Comparison of ENCODE assay signal across 1 cellular context in the genomic region with DNA sequence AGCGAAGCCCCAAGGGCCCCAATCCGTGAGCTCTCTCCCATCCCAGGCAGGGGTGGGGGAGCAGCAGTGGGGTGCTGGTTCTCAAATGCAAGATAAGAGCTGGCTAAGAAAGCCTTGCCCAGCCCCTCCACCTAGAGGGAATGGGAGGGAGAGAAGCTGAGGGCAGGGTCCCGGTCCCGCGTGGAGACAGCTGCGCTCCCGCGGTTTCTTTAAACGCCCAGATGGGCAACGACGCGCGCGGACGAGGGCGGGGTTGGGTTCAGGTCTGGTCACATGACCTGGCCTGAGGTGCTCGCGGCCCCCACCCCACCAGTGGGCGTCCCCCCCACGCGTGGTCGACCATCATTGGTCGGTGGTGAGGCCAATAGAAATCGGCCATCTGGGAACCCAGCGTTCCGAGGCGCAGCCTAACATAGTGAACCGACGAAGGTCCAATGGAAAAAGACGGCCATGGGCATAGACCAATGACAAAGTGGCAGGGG.
TF ChIP-seq lines count a peak whose summit lies in the region.

No MANE protein-coding gene starts in this region.

TF ChIP-seq in HepG2, 621 proteins besides CTCF, POLR2A, EP300 and RAD21 (continued from another document and continues in another):
- TF ChIP-seq, protein P1, sequence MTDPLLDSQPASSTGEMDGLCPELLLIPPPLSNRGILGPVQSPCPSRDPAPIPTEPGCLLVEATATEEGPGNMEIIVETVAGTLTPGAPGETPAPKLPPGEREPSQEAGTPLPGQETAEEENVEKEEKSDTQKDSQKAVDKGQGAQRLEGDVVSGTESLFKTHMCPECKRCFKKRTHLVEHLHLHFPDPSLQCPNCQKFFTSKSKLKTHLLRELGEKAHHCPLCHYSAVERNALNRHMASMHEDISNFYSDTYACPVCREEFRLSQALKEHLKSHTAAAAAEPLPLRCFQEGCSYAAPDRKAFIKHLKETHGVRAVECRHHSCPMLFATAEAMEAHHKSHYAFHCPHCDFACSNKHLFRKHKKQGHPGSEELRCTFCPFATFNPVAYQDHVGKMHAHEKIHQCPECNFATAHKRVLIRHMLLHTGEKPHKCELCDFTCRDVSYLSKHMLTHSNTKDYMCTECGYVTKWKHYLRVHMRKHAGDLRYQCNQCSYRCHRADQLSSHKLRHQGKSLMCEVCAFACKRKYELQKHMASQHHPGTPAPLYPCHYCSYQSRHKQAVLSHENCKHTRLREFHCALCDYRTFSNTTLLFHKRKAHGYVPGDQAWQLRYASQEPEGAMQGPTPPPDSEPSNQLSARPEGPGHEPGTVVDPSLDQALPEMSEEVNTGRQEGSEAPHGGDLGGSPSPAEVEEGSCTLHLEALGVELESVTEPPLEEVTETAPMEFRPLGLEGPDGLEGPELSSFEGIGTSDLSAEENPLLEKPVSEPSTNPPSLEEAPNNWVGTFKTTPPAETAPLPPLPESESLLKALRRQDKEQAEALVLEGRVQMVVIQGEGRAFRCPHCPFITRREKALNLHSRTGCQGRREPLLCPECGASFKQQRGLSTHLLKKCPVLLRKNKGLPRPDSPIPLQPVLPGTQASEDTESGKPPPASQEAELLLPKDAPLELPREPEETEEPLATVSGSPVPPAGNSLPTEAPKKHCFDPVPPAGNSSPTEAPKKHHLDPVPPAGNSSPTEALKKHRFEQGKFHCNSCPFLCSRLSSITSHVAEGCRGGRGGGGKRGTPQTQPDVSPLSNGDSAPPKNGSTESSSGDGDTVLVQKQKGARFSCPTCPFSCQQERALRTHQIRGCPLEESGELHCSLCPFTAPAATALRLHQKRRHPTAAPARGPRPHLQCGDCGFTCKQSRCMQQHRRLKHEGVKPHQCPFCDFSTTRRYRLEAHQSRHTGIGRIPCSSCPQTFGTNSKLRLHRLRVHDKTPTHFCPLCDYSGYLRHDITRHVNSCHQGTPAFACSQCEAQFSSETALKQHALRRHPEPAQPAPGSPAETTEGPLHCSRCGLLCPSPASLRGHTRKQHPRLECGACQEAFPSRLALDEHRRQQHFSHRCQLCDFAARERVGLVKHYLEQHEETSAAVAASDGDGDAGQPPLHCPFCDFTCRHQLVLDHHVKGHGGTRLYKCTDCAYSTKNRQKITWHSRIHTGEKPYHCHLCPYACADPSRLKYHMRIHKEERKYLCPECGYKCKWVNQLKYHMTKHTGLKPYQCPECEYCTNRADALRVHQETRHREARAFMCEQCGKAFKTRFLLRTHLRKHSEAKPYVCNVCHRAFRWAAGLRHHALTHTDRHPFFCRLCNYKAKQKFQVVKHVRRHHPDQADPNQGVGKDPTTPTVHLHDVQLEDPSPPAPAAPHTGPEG (CRISPR knock-in tag; IDR thresholded peaks at IDR 0.05) = no peak
- TF ChIP-seq CBFB (CRISPR knock-in tag; IDR thresholded peaks at IDR 0.05) (peak; percentile 60; the same call in 1 of the 2 replicates), YEATS4 (CRISPR knock-in tag; IDR thresholded peaks at IDR 0.05; ENCODE audit: borderline replicate concordance) (peak; percentile 78), KDM3A (CRISPR knock-in tag; IDR thresholded peaks at IDR 0.05; ENCODE audit: low read depth) (0 out of 2 replicates have a peak, but pooled peaks have one; percentile 7), ZMYM4 (CRISPR knock-in tag; IDR thresholded peaks at IDR 0.05) (peak; percentile 87), ZSCAN9 (CRISPR knock-in tag; IDR thresholded peaks at IDR 0.05; ENCODE audit: borderline replicate concordance) (peak; percentile 34; the same call in 1 of the 2 replicates), NFE2L1 (CRISPR knock-in tag; IDR thresholded peaks at IDR 0.05; ENCODE audit: borderline replicate concordance) (no peak), PHF5A (CRISPR knock-in tag; IDR thresholded peaks at IDR 0.05; ENCODE audit: low read depth, unreplicated experiment) (peak; percentile 76), ZNF274 (CRISPR knock-in tag; IDR thresholded peaks at IDR 0.05) (no peak), KLF16 (CRISPR knock-in tag; IDR thresholded peaks at IDR 0.05) (no peak), ATF1 (CRISPR knock-in tag; IDR thresholded peaks at IDR 0.05) (peak; percentile 82), MZF1 (CRISPR knock-in tag; IDR thresholded peaks at IDR 0.05; ENCODE audit: borderline replicate concordance) (no peak), NR2F2 (IDR thresholded peaks at IDR 0.05; ENCODE audit: borderline replicate concordance, low read depth) (no peak), GATAD1 (CRISPR knock-in tag; IDR thresholded peaks at IDR 0.05) (peak; percentile 90), ZNF546 (CRISPR knock-in tag; conservative IDR thresholded peaks at IDR 0.05) (no peak), ZNF644 (CRISPR knock-in tag; IDR thresholded peaks at IDR 0.05; ENCODE audit: low read depth) (no peak), RFXAP (CRISPR knock-in tag; IDR thresholded peaks at IDR 0.05; ENCODE audit: borderline replicate concordance) (peak; percentile 70; the same call in 1 of the 2 replicates), ZNF75D (CRISPR knock-in tag; IDR thresholded peaks at IDR 0.05; ENCODE audit: borderline replicate concordance) (no peak), ZNF3 (CRISPR knock-in tag; IDR thresholded peaks at IDR 0.05) (no peak), KLF9 (CRISPR knock-in tag; IDR thresholded peaks at IDR 0.05; ENCODE audit: low read depth) (no peak), ZNF747 (CRISPR knock-in tag; IDR thresholded peaks at IDR 0.05; ENCODE audit: borderline replicate concordance) (no peak; the same call in 1 of the 2 replicates), EEA1 (CRISPR knock-in tag; IDR thresholded peaks at IDR 0.05; ENCODE audit: borderline replicate concordance) (no peak)
- TF ChIP-seq, protein P2, sequence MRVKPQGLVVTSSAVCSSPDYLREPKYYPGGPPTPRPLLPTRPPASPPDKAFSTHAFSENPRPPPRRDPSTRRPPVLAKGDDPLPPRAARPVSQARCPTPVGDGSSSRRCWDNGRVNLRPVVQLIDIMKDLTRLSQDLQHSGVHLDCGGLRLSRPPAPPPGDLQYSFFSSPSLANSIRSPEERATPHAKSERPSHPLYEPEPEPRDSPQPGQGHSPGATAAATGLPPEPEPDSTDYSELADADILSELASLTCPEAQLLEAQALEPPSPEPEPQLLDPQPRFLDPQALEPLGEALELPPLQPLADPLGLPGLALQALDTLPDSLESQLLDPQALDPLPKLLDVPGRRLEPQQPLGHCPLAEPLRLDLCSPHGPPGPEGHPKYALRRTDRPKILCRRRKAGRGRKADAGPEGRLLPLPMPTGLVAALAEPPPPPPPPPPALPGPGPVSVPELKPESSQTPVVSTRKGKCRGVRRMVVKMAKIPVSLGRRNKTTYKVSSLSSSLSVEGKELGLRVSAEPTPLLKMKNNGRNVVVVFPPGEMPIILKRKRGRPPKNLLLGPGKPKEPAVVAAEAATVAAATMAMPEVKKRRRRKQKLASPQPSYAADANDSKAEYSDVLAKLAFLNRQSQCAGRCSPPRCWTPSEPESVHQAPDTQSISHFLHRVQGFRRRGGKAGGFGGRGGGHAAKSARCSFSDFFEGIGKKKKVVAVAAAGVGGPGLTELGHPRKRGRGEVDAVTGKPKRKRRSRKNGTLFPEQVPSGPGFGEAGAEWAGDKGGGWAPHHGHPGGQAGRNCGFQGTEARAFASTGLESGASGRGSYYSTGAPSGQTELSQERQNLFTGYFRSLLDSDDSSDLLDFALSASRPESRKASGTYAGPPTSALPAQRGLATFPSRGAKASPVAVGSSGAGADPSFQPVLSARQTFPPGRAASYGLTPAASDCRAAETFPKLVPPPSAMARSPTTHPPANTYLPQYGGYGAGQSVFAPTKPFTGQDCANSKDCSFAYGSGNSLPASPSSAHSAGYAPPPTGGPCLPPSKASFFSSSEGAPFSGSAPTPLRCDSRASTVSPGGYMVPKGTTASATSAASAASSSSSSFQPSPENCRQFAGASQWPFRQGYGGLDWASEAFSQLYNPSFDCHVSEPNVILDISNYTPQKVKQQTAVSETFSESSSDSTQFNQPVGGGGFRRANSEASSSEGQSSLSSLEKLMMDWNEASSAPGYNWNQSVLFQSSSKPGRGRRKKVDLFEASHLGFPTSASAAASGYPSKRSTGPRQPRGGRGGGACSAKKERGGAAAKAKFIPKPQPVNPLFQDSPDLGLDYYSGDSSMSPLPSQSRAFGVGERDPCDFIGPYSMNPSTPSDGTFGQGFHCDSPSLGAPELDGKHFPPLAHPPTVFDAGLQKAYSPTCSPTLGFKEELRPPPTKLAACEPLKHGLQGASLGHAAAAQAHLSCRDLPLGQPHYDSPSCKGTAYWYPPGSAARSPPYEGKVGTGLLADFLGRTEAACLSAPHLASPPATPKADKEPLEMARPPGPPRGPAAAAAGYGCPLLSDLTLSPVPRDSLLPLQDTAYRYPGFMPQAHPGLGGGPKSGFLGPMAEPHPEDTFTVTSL (CRISPR knock-in tag; IDR thresholded peaks at IDR 0.05; ENCODE audit: borderline replicate concordance) = 0 out of 2 replicates have a peak, but pooled peaks have one; percentile 12
- TF ChIP-seq, protein P3, sequence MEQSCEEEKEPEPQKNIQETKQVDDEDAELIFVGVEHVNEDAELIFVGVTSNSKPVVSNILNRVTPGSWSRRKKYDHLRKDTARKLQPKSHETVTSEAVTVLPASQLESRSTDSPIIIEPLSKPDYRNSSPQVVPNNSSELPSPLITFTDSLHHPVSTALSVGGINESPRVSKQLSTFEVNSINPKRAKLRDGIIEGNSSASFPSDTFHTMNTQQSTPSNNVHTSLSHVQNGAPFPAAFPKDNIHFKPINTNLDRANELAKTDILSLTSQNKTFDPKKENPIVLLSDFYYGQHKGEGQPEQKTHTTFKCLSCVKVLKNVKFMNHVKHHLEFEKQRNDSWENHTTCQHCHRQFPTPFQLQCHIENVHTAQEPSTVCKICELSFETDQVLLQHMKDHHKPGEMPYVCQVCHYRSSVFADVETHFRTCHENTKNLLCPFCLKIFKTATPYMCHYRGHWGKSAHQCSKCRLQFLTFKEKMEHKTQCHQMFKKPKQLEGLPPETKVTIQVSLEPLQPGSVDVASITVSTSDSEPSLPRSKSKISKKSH (CRISPR knock-in tag; IDR thresholded peaks at IDR 0.05; ENCODE audit: borderline replicate concordance) = no peak
- TF ChIP-seq, protein P4, sequence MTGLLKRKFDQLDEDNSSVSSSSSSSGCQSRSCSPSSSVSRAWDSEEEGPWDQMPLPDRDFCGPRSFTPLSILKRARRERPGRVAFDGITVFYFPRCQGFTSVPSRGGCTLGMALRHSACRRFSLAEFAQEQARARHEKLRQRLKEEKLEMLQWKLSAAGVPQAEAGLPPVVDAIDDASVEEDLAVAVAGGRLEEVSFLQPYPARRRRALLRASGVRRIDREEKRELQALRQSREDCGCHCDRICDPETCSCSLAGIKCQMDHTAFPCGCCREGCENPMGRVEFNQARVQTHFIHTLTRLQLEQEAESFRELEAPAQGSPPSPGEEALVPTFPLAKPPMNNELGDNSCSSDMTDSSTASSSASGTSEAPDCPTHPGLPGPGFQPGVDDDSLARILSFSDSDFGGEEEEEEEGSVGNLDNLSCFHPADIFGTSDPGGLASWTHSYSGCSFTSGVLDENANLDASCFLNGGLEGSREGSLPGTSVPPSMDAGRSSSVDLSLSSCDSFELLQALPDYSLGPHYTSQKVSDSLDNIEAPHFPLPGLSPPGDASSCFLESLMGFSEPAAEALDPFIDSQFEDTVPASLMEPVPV (CRISPR knock-in tag; IDR thresholded peaks at IDR 0.05) = peak; percentile 56; the same call in 1 of the 2 replicates
- TF ChIP-seq, protein P5, sequence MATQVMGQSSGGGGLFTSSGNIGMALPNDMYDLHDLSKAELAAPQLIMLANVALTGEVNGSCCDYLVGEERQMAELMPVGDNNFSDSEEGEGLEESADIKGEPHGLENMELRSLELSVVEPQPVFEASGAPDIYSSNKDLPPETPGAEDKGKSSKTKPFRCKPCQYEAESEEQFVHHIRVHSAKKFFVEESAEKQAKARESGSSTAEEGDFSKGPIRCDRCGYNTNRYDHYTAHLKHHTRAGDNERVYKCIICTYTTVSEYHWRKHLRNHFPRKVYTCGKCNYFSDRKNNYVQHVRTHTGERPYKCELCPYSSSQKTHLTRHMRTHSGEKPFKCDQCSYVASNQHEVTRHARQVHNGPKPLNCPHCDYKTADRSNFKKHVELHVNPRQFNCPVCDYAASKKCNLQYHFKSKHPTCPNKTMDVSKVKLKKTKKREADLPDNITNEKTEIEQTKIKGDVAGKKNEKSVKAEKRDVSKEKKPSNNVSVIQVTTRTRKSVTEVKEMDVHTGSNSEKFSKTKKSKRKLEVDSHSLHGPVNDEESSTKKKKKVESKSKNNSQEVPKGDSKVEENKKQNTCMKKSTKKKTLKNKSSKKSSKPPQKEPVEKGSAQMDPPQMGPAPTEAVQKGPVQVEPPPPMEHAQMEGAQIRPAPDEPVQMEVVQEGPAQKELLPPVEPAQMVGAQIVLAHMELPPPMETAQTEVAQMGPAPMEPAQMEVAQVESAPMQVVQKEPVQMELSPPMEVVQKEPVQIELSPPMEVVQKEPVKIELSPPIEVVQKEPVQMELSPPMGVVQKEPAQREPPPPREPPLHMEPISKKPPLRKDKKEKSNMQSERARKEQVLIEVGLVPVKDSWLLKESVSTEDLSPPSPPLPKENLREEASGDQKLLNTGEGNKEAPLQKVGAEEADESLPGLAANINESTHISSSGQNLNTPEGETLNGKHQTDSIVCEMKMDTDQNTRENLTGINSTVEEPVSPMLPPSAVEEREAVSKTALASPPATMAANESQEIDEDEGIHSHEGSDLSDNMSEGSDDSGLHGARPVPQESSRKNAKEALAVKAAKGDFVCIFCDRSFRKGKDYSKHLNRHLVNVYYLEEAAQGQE (IDR thresholded peaks at IDR 0.05; ENCODE audit: borderline replicate concordance in 1 of 2, low read depth in 1 of 2, low read length in 2 of 2) = no peak
- TF ChIP-seq, protein P6, sequence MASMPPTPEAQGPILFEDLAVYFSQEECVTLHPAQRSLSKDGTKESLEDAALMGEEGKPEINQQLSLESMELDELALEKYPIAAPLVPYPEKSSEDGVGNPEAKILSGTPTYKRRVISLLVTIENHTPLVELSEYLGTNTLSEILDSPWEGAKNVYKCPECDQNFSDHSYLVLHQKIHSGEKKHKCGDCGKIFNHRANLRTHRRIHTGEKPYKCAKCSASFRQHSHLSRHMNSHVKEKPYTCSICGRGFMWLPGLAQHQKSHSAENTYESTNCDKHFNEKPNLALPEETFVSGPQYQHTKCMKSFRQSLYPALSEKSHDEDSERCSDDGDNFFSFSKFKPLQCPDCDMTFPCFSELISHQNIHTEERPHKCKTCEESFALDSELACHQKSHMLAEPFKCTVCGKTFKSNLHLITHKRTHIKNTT (CRISPR knock-in tag; IDR thresholded peaks at IDR 0.05) = no peak
- TF ChIP-seq, protein P7, sequence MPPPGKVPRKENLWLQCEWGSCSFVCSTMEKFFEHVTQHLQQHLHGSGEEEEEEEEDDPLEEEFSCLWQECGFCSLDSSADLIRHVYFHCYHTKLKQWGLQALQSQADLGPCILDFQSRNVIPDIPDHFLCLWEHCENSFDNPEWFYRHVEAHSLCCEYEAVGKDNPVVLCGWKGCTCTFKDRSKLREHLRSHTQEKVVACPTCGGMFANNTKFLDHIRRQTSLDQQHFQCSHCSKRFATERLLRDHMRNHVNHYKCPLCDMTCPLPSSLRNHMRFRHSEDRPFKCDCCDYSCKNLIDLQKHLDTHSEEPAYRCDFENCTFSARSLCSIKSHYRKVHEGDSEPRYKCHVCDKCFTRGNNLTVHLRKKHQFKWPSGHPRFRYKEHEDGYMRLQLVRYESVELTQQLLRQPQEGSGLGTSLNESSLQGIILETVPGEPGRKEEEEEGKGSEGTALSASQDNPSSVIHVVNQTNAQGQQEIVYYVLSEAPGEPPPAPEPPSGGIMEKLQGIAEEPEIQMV (CRISPR knock-in tag; IDR thresholded peaks at IDR 0.05; ENCODE audit: low read depth) = 0 out of 2 replicates have a peak, but pooled peaks have one; percentile 50
- TF ChIP-seq, protein P8, sequence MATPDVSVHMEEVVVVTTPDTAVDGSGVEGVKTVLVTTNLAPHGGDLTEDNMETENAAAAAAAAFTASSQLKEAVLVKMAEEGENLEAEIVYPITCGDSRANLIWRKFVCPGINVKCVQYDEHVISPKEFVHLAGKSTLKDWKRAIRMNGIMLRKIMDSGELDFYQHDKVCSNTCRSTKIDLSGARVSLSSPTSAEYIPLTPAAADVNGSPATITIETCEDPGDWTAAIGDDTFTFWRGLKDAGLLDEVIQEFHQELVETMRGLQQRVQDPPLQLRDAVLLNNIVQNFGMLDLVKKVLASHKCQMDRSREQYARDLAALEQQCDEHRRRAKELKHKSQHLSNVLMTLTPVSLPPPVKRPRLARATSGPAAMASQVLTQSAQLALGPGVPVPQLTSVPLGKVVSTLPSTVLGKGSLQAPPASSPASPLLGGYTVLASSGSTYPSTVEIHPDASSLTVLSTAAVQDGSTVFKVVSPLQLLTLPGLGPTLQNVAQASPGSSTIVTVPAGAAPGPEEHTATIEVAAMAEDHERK (CRISPR knock-in tag; IDR thresholded peaks at IDR 0.05; ENCODE audit: low read depth) = peak; percentile 25; the same call in 1 of the 2 replicates
